Comparison of ENCODE assay signal across 9 cellular contexts in genomic region chr2:231671617-231672350, GRCh38. TPM values are rescaled to one million over a fixed set of nuclear protein-coding genes. Genes with fewer than 3 reads are reported as not detected.
DNase-seq lines count a peak whose midpoint lies in the region; ATAC-seq and TF ChIP-seq lines count a peak whose summit lies in the region.
"Had no signal": no experiment of that assay in that cellular context is flagged by ENCODE, and none has a peak within 500 bp of the region (broad histone marks: within the 10 kb centered on the region; RNA-seq: fewer than 3 reads in every experiment).

No MANE protein-coding gene starts in this region.

- no peak for TF ChIP-seq CTCF in left ventricle myocardium inferior (IDR thresholded peaks at IDR 0.05; ENCODE audit: borderline replicate concordance)
- TF ChIP-seq CTCF in upper lobe of right lung (IDR thresholded peaks at IDR 0.05), result no peak
- TF ChIP-seq CTCF in foreskin fibroblast (IDR thresholded peaks at IDR 0.05; ENCODE audit: low read depth, low read length), result no peak

- ATAC-seq in HG03521 (IDR thresholded peaks at IDR 0.05; ENCODE audit: unreplicated experiment) (peak; percentile 41), upper lobe of right lung (peak; percentile 4)

- H3K9me3 ChIP-seq in left ventricle myocardium inferior (replicated peaks) (no peaks in the 10 kb centered on the region), iPS-15b (ENCODE audit: control insufficient read depth, insufficient read depth, low read length) (no peaks in the 10 kb centered on the region), upper lobe of right lung (no peaks in the 10 kb centered on the region)

- intact Hi-C loops in left ventricle myocardium inferior (cut with micrococcal nuclease) (loop anchor here (5.0 kb wide), 1 partner anchor 59 kb away; no protein-coding TSS in a partner anchor), cardiac septum (cut with DNase I) (no loop called here), upper lobe of right lung (cut with DNase I) (no loop called here), posterior vena cava (cut with DNase I) (no loop called here)

- H3K27ac ChIP-seq in left ventricle myocardium inferior (replicated peaks), result peak overlapping the region; percentile 93
- peak overlapping the region; percentile 89 for H3K27ac ChIP-seq in upper lobe of right lung

- peaks cover 69% of the 10 kb centered on the region for H3K4me1 ChIP-seq in left ventricle myocardium inferior
- peaks cover 16% of the 10 kb centered on the region for H3K4me1 ChIP-seq in iPS-15b (ENCODE audit: control insufficient read depth, insufficient read depth, low read length)
- H3K4me1 ChIP-seq in upper lobe of right lung, result peaks cover 54% of the 10 kb centered on the region

- no peak overlapping the region for H3K4me3 ChIP-seq in left ventricle myocardium inferior
- H3K4me3 ChIP-seq in iPS-15b (ENCODE audit: low read depth, low read length), result no peak overlapping the region
- no peak overlapping the region for H3K4me3 ChIP-seq in upper lobe of right lung
- H3K4me3 ChIP-seq in foreskin fibroblast (ENCODE audit: low read depth in 1 of 2, low read length in 2 of 2), result no peak overlapping the region

- H3K27me3 ChIP-seq in left ventricle myocardium inferior (ENCODE audit: low read depth), result no peaks in the 10 kb centered on the region
- no peaks in the 10 kb centered on the region for H3K27me3 ChIP-seq in iPS-15b (ENCODE audit: control insufficient read depth, insufficient read depth, low read length)
- no peaks in the 10 kb centered on the region for H3K27me3 ChIP-seq in upper lobe of right lung

- H3K9ac ChIP-seq in iPS-15b (ENCODE audit: low read depth, low read length), result peak overlapping the region; percentile 32

- DNase-seq in left ventricle myocardium inferior (no peak), cardiac septum (ENCODE audit: low spot score) (no peak), upper lobe of right lung (no peak), Ammon's horn (ENCODE audit: low spot score) (no peak), foreskin fibroblast (no peak), posterior vena cava (ENCODE audit: low spot score) (no peak)
- DNase-seq: CD4-positive, CD25-positive, alpha-beta regulatory T cell had no signal

- no peaks in the 10 kb centered on the region for H3K36me3 ChIP-seq in left ventricle myocardium inferior
- no peaks in the 10 kb centered on the region for H3K36me3 ChIP-seq in iPS-15b (ENCODE audit: control insufficient read depth, insufficient read depth, low read length)
- no peaks in the 10 kb centered on the region for H3K36me3 ChIP-seq in upper lobe of right lung

RNA-seq across cellular contexts. Expression of gene PTMA, which starts 36.5 kb away (rescaled TPM):
- total RNA-seq in left ventricle myocardium inferior (209 TPM), cardiac septum (256 TPM), upper lobe of right lung (744 TPM), posterior vena cava (100 to 1,000 TPM; 772 to 863 TPM)
